Comparison of ENCODE assay signal across 1 cellular context in genomic region chr11:6608011-6608410, GRCh38.
TF ChIP-seq lines count a peak whose summit lies in the region.

No MANE protein-coding gene starts in this region.

TF ChIP-seq in GM12878, 131 proteins besides CTCF, POLR2A, EP300 and RAD21:
- TF ChIP-seq SMAD1 (IDR thresholded peaks at IDR 0.05; ENCODE audit: low read depth, partially characterized antibody): no peak
- TF ChIP-seq MYB (IDR thresholded peaks at IDR 0.05; ENCODE audit: borderline replicate concordance, low read depth, low read length): no peak
- TF ChIP-seq NBN (IDR thresholded peaks at IDR 0.05): no peak
- TF ChIP-seq POU2F2 (IDR thresholded peaks at IDR 0.05; ENCODE audit: borderline replicate concordance, low read depth, low read length): no peak
- TF ChIP-seq E4F1 (IDR thresholded peaks at IDR 0.05; ENCODE audit: borderline replicate concordance, partially characterized antibody): no peak
- no peak for TF ChIP-seq PAX5 (IDR thresholded peaks at IDR 0.05; ENCODE audit: borderline replicate concordance, low read depth, low read length)
- TF ChIP-seq ZNF622 (IDR thresholded peaks at IDR 0.05): no peak
- no peak for TF ChIP-seq CREB1 (IDR thresholded peaks at IDR 0.05; ENCODE audit: low read depth)
- TF ChIP-seq ZBTB33 (IDR thresholded peaks at IDR 0.05): no peak
- no peak for TF ChIP-seq RUNX3 (IDR thresholded peaks at IDR 0.05; ENCODE audit: low read length)
- TF ChIP-seq CEBPZ (IDR thresholded peaks at IDR 0.05; ENCODE audit: low read depth, low read length): no peak
- TF ChIP-seq SREBF1 (IDR thresholded peaks at IDR 0.05; ENCODE audit: low read length): no peak
- no peak for TF ChIP-seq NFIC (IDR thresholded peaks at IDR 0.05; ENCODE audit: low read depth, low read length)
- TF ChIP-seq HCFC1 (IDR thresholded peaks at IDR 0.05; ENCODE audit: low read length): no peak
TF ChIP-seq in GM12878: peak in this region for 0.
